In genomic region chr16:70173916-70174315, GRCh38 we compare ENCODE assay signal across 3 cellular contexts. TPM values are rescaled to one million over a fixed set of nuclear protein-coding genes. Genes with fewer than 3 reads are reported as not detected.
"Had no signal": no experiment of that assay in that cellular context is flagged by ENCODE, and none has a peak within 500 bp of the region (broad histone marks: within the 10 kb centered on the region; RNA-seq: fewer than 3 reads in every experiment).

No MANE protein-coding gene starts in this region.

RNA-seq across cellular contexts. Expression of gene CLEC18C, which starts 0.3 kb away (rescaled TPM):
- total RNA-seq: activated CD4-positive, alpha-beta memory T cell treated with anti-CD3 and anti-CD28 coated beads for 36 hours; Right ventricle myocardium inferior; SK-MEL-5 had no signal
